8 cellular contexts compared by ENCODE assay signal in genomic region chr6:136317023-136317649, GRCh38. TPM values are rescaled to one million over a fixed set of nuclear protein-coding genes. Genes with fewer than 3 reads are reported as not detected.
DNase-seq lines count a peak whose midpoint lies in the region; ATAC-seq and TF ChIP-seq lines count a peak whose summit lies in the region.

No MANE protein-coding gene starts in this region.

- H3K4me3 Mint-ChIP-seq in CD4-positive, alpha-beta memory T cell = no peak overlapping the region

- no peaks in the 10 kb centered on the region for H3K36me3 Mint-ChIP-seq in CD4-positive, alpha-beta memory T cell

- peak; percentile 61 for ATAC-seq in GM19452 (IDR thresholded peaks at IDR 0.05; ENCODE audit: unreplicated experiment)
- ATAC-seq in GM18505 (IDR thresholded peaks at IDR 0.05; ENCODE audit: unreplicated experiment) = no peak

- no peaks in the 10 kb centered on the region for H3K27me3 ChIP-seq in CD4-positive, alpha-beta memory T cell (ENCODE audit: insufficient read depth, low read length)

- no peaks in the 10 kb centered on the region for H3K36me3 ChIP-seq in CD4-positive, alpha-beta memory T cell (ENCODE audit: insufficient read depth, low read length)

- POLR2A ChIA-PET in CD4-positive, alpha-beta memory T cell (lab: Charles Lee; ENCODE audit: partially characterized antibody) = interaction anchor here (1.5 to 2.5 kb wide), 2 partner anchors 28 to 66 kb away, joined by 3 to 29 read pairs; partner anchors contain the start of gene BCLAF1

- no peaks in the 10 kb centered on the region for H3K4me1 ChIP-seq in CD4-positive, alpha-beta memory T cell (ENCODE audit: insufficient read depth, low read length)

- TF ChIP-seq CTCF in LNCAP (IDR thresholded peaks at IDR 0.05) = peak; percentile 81

- H3K27ac ChIP-seq in CD4-positive, alpha-beta memory T cell (ENCODE audit: low read depth, low read length) = no peak overlapping the region

- peak overlapping the region in 2 of 7 donors; percentile 35 to 77 for H3K27ac Mint-ChIP-seq in CD4-positive, alpha-beta memory T cell

- H3K4me1 Mint-ChIP-seq in CD4-positive, alpha-beta memory T cell = peaks cover 0 to 4% (median 1%) of the 10 kb centered on the region in 4 donors

- intact Hi-C loops in CD4-positive, alpha-beta memory T cell (cut with micrococcal nuclease) = loop anchor here (1.0 to 2.0 kb wide), 6 partner anchors 28 to 818 kb away; partner anchors contain the start of genes BCLAF1 and MTFR2

- no peak overlapping the region for H3K4me3 ChIP-seq in CD4-positive, alpha-beta memory T cell (ENCODE audit: low read length in 2 of 2)

- H3K27me3 Mint-ChIP-seq in CD4-positive, alpha-beta memory T cell = peaks cover 0 to 5% of the 10 kb centered on the region in 2 donors

- CTCF ChIA-PET in CD4-positive, alpha-beta memory T cell (lab: Charles Lee; ENCODE audit: partially characterized antibody) = interaction anchor here (0.6 to 4.1 kb wide), 25 partner anchors 9 to 864 kb away, joined by 3 to 19 read pairs (median 4); partner anchors contain the start of gene BCLAF1

- no peak for TF ChIP-seq POLR2A in GM18505 (IDR thresholded peaks at IDR 0.05; ENCODE audit: borderline replicate concordance, extremely low read depth, insufficient read depth, insufficient read length)

- H3K9me3 ChIP-seq in CD4-positive, alpha-beta memory T cell (ENCODE audit: control insufficient read depth in 1 of 2, low read length in 2 of 2) = no peaks in the 10 kb centered on the region

- no peaks in the 10 kb centered on the region for H3K9me3 Mint-ChIP-seq in CD4-positive, alpha-beta memory T cell

- peak; percentile 68 to 72 (median 69) for DNase-seq in CD4-positive, alpha-beta memory T cell
- peak; percentile 62 to 67 for DNase-seq in SHP77 (lab: John Stamatoyannopoulos, UW)
- DNase-seq in activated effector memory CD4-positive, alpha-beta T cell treated with anti-CD3 and anti-CD28 coated beads, Interleukin-2, amount 50 U/mL, for 16 hours = peak; percentile 78
- peak; percentile 54 for DNase-seq in germinal center (ENCODE audit: low spot score)
- DNase-seq in pons (ENCODE audit: low spot score) = peak; percentile 85

RNA-seq across cellular contexts. Expression of gene BCLAF1, which starts 27.5 kb away (rescaled TPM):
- 100 to 1,000 TPM; 233 to 242 TPM for total RNA-seq in CD4-positive, alpha-beta memory T cell
- 100 to 1,000 TPM in 1 of 2 donors, 10 to 100 TPM in 1; 81.9 to 114 TPM for polyA plus RNA-seq in CD4-positive, alpha-beta memory T cell
